Comparison of ENCODE assay signal across 14 cellular contexts in genomic region chr1:178160736-178161475, GRCh38.
DNase-seq lines count a peak whose midpoint lies in the region; ATAC-seq, FAIRE-seq and TF ChIP-seq lines count a peak whose summit lies in the region.
"Had no signal": no experiment of that assay in that cellular context is flagged by ENCODE, and none has a peak within 500 bp of the region (broad histone marks: within the 10 kb centered on the region; RNA-seq: fewer than 3 reads in every experiment).

No MANE protein-coding gene starts in this region.

- H3K4me3 ChIP-seq in astrocyte (ENCODE audit: insufficient read depth, low read depth, low read length), result no peak overlapping the region
- H3K4me3 ChIP-seq: A549 had no signal

- peaks cover under 1% of the 10 kb centered on the region for H4K20me1 ChIP-seq in astrocyte (ENCODE audit: insufficient read depth, low read length)

- no peaks in the 10 kb centered on the region for H3K27me3 Mint-ChIP-seq in astrocyte (ENCODE audit: low read depth, unreplicated experiment)

- peaks cover 8% of the 10 kb centered on the region for H3K4me1 ChIP-seq in astrocyte (ENCODE audit: insufficient read depth, low read length)

- TF ChIP-seq POLR2A in H54 (IDR thresholded peaks at IDR 0.05; ENCODE audit: low read depth, low read length), result no peak

- no peaks in the 10 kb centered on the region for H3K27me3 ChIP-seq in astrocyte (ENCODE audit: insufficient read depth, low read length)

- no peak for DNase-seq in H54 (ENCODE audit: insufficient read length, low spot score)
- DNase-seq in astrocyte (ENCODE audit: low read depth), result no peak
- DNase-seq in lung microvascular endothelial cell (ENCODE audit: low read depth in 2 of 2), result peak; percentile 18 to 79
- no peak for DNase-seq in retina
- no peak for DNase-seq in NCI-H510A (lab: John Stamatoyannopoulos, UW)
- DNase-seq: CD8-positive, alpha-beta T cell; COR-L47; DND-41; GDM1; H9 had no signal

- H3K36me3 ChIP-seq in astrocyte (ENCODE audit: insufficient read depth, low read length), result no peaks in the 10 kb centered on the region

- H3K27ac Mint-ChIP-seq in astrocyte (ENCODE audit: unreplicated experiment), result no peak overlapping the region
- H3K27ac Mint-ChIP-seq: CD14-positive monocyte; CD8-positive, alpha-beta T cell; IgD-negative memory B cell had no signal

- H3K4me1 Mint-ChIP-seq in astrocyte (ENCODE audit: low read depth, unreplicated experiment), result peaks cover 18% of the 10 kb centered on the region
- H3K4me1 Mint-ChIP-seq: CD14-positive monocyte, IgD-negative memory B cell had no signal

- no peaks in the 10 kb centered on the region for H3K9me3 Mint-ChIP-seq in astrocyte (ENCODE audit: unreplicated experiment)
- H3K9me3 Mint-ChIP-seq: H9 had no signal

- no peak overlapping the region for H3K27ac ChIP-seq in astrocyte (ENCODE audit: low read depth, low read length)
- H3K27ac ChIP-seq: A549 had no signal

- ATAC-seq in HG03457 (IDR thresholded peaks at IDR 0.05; ENCODE audit: unreplicated experiment), result no peak
- ATAC-seq: A549; CD8-positive, alpha-beta T cell had no signal

- peaks cover 68% of the 10 kb centered on the region for H3K79me2 ChIP-seq in astrocyte (ENCODE audit: insufficient read depth, low read length)

- no peak overlapping the region for H2AFZ ChIP-seq in astrocyte (ENCODE audit: low read depth, low read length)

- FAIRE-seq in H54 (lab: Jason Lieb, UNC), result peak; percentile 45
- FAIRE-seq in astrocyte (lab: Jason Lieb, UNC), result peak; percentile 5
- FAIRE-seq: A549 had no signal

- H3K36me3 Mint-ChIP-seq in astrocyte (ENCODE audit: low read depth, unreplicated experiment), result no peaks in the 10 kb centered on the region
- H3K36me3 Mint-ChIP-seq: CD14-positive monocyte; CD8-positive, alpha-beta T cell; IgD-negative memory B cell had no signal

- no peak overlapping the region for H3K4me2 ChIP-seq in astrocyte (ENCODE audit: low read length)
- H3K4me2 ChIP-seq: A549 had no signal

- no peaks in the 10 kb centered on the region for H3K9me3 ChIP-seq in astrocyte (ENCODE audit: insufficient read depth, low read depth, low read length)
- H3K9me3 ChIP-seq: A549 had no signal

- H3K9ac ChIP-seq in astrocyte (ENCODE audit: low read length), result no peak overlapping the region

- no peak overlapping the region for H3K4me3 Mint-ChIP-seq in astrocyte (ENCODE audit: unreplicated experiment)
- H3K4me3 Mint-ChIP-seq: CD14-positive monocyte; CD8-positive, alpha-beta T cell; H9; IgD-negative memory B cell had no signal

- TF ChIP-seq CTCF in astrocyte (IDR thresholded peaks at IDR 0.05; ENCODE audit: insufficient read depth, low read depth, low read length), result no peak

Comparison
In these comparisons a context has a peak if more than half of its experiments do, and no peak if none do; other contexts are left out.
1. DNase-seq: peak in lung microvascular endothelial cell (2 of 2); none in H54 (single experiment), astrocyte (single experiment), retina (single experiment) and NCI-H510A (single experiment).